Comparison of ENCODE assay signal across 26 cellular contexts in the genomic region with DNA sequence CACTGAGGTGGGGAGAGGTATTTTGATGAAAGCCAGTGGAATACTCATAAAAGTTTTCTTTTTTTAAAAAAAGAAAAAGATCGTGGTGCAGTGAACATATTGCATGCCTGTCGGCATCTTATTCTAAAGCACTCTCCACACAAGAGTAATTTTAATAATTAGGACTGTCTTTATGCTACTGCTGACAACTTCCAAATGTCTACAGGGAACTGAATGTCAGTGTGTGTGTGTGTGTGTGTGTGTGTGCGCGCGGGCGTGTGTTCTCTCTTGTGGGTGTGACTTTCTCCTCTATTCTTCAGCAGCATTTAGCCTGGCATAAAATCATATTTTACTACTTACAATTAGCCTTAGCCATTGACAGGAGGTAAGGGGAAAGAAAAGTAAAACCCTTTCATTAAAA.
"Had no signal": no experiment of that assay in that cellular context is flagged by ENCODE, and none has a peak within 500 bp of the region (broad histone marks: within the 10 kb centered on the region; RNA-seq: fewer than 3 reads in every experiment).

No MANE protein-coding gene starts in this region.

- ATAC-seq: stimulated activated effector memory CD8-positive, alpha-beta T cell treated with anti-CD3 and anti-CD28 coated beads, Interleukin-12 subunit alpha, Interleukin-12 subunit beta, amount 100 ng/mL, for 72 hours; stimulated activated memory B cell treated with anti-CD40 and anti-IgM and Interleukin-4, amounts not matched to agents 10 μg/mL and 1 μg/mL and 100 μg/mL, for 72 hours; stimulated activated naive B cell treated with anti-CD40 and anti-IgM and Interleukin-4, amounts not matched to agents 10 μg/mL and 1 μg/mL and 100 μg/mL, for 72 hours; stimulated activated naive CD8-positive, alpha-beta T cell treated with anti-CD3 and anti-CD28 coated beads, Interleukin-15, amount 100 ng/mL, for 72 hours; stimulated activated naive CD8-positive, alpha-beta T cell treated with anti-CD3 and anti-CD28 coated beads, Interleukin-15, Interleukin-2, amounts not matched to agents 100 U/mL and 50 U/mL, for 24 hours; upper lobe of right lung had no signal

- H3K36me3 ChIP-seq: stomach, suprapubic skin, thoracic aorta, thyroid gland, tibial artery, tibial nerve, transverse colon, upper lobe of left lung, upper lobe of right lung, uterus, vagina had no signal

- H3K4me3 ChIP-seq: stomach, suprapubic skin, testis, thoracic aorta, thyroid gland, tibial artery, tibial nerve, transverse colon, upper lobe of left lung, upper lobe of right lung, uterus, vagina had no signal

- H3K27ac ChIP-seq: stomach, suprapubic skin, testis, thoracic aorta, thyroid gland, tibial artery, tibial nerve, transverse colon, upper lobe of left lung, upper lobe of right lung, uterus, vagina had no signal

- H3K4me1 ChIP-seq: stomach, suprapubic skin, testis, thyroid gland, tibial artery, tibial nerve, transverse colon, upper lobe of left lung, upper lobe of right lung, uterus, vagina had no signal

- DNase-seq: stimulated activated CD4-positive, alpha-beta T cell treated with anti-CD3 and anti-CD28 coated beads, Interleukin-2, amount 100 ng/mL, for 48 hours; stimulated activated CD4-positive, alpha-beta T cell treated with anti-CD3 and anti-CD28 coated beads, Interleukin-4, amount 100 ng/mL, for 1 hour; stimulated activated CD4-positive, alpha-beta T cell treated with anti-CD3 and anti-CD28 coated beads, Interleukin-4, amount 100 ng/mL, for 24 hours; stimulated activated CD4-positive, alpha-beta T cell treated with anti-CD3 and anti-CD28 coated beads, Interleukin-4, amount 100 ng/mL, for 4 hours; stimulated activated CD8-positive, alpha-beta memory T cell treated with anti-CD3 and anti-CD28 coated beads, Interleukin-4, amount 100 ng/mL, for 48 hours; stimulated activated naive B cell treated with anti-CD40 and anti-IgM and Interleukin-4, amounts not matched to agents 10 μg/mL and 1 μg/mL and 100 μg/mL, for 72 hours; stimulated activated naive CD4-positive, alpha-beta T cell; stimulated activated naive CD4-positive, alpha-beta T cell treated with Interleukin-2 at 50 U/mL for 16 hours; stimulated activated naive CD8-positive, alpha-beta T cell treated with anti-CD3 and anti-CD28 coated beads, Interleukin-15, amount 100 ng/mL, for 72 hours; stimulated activated naive CD8-positive, alpha-beta T cell treated with anti-CD3 and anti-CD28 coated beads, Interleukin-15, Interleukin-2, amounts not matched to agents 100 U/mL and 50 U/mL, for 24 hours; stomach; substantia nigra; testis; thyroid gland; tibial artery; transverse colon; trophoblast cell; upper lobe of right lung; uterus had no signal

- H3K27me3 ChIP-seq: stomach, suprapubic skin, testis, thyroid gland, tibial artery, tibial nerve, transverse colon, upper lobe of left lung, upper lobe of right lung, uterus, vagina had no signal

- H3K9me3 ChIP-seq: stomach, suprapubic skin, testis, thoracic aorta, thyroid gland, tibial artery, tibial nerve, transverse colon, upper lobe of left lung, upper lobe of right lung, uterus, vagina had no signal
